ENCODE assay signal across 15 cellular contexts in genomic region chr22:20528405-20528978, GRCh38.
"Had no signal": no experiment of that assay in that cellular context is flagged by ENCODE, and none has a peak within 500 bp of the region (broad histone marks: within the 10 kb centered on the region; RNA-seq: fewer than 3 reads in every experiment).

No MANE protein-coding gene starts in this region.

- H3K9me3 ChIP-seq: colonic mucosa, thyroid gland, uterus had no signal

- H3K36me3 ChIP-seq: colonic mucosa, uterus had no signal

- FAIRE-seq: endothelial cell of umbilical vein had no signal

- H3K4me3 Mint-ChIP-seq: stimulated activated naive B cell treated with anti-CD40 and anti-IgM and Interleukin-4, amounts not matched to agents 10 μg/mL and 1 μg/mL and 100 μg/mL, for 72 hours had no signal

- H3K27ac Mint-ChIP-seq: stimulated activated naive B cell treated with anti-CD40 and anti-IgM and Interleukin-4, amounts not matched to agents 10 μg/mL and 1 μg/mL and 100 μg/mL, for 72 hours had no signal

- H2AFZ ChIP-seq: parathyroid adenoma had no signal

- ATAC-seq: foreskin keratinocyte; left colon; stimulated activated naive B cell treated with anti-CD40 and anti-IgM and Interleukin-4, amounts not matched to agents 10 μg/mL and 1 μg/mL and 100 μg/mL, for 72 hours had no signal

- H3K27ac ChIP-seq: cardiac muscle cell, colonic mucosa, parathyroid adenoma, thyroid gland had no signal

- H3K27me3 Mint-ChIP-seq: stimulated activated naive B cell treated with anti-CD40 and anti-IgM and Interleukin-4, amounts not matched to agents 10 μg/mL and 1 μg/mL and 100 μg/mL, for 72 hours had no signal

- H3K9ac ChIP-seq: parathyroid adenoma had no signal

- H3K27me3 ChIP-seq: cardiac muscle cell, colonic mucosa, foreskin keratinocyte, thyroid gland, uterus had no signal

- H3K4me3 ChIP-seq: cardiac muscle cell, colonic mucosa, lung, thyroid gland, uterus had no signal

- H3K9me3 Mint-ChIP-seq: stimulated activated naive B cell treated with anti-CD40 and anti-IgM and Interleukin-4, amounts not matched to agents 10 μg/mL and 1 μg/mL and 100 μg/mL, for 72 hours had no signal

- DNase-seq: activated naive CD4-positive, alpha-beta T cell treated with anti-CD3 and anti-CD28 coated beads, Interleukin-2, amount 50 U/mL, for 16 hours; activated T-cell treated with anti-CD3 and anti-CD28 coated beads for 4 hours; colonic mucosa; foreskin keratinocyte; glutamatergic neuron; left colon; stimulated activated CD4-positive, alpha-beta T cell treated with anti-CD3 and anti-CD28 coated beads, Interleukin-2, amount 100 ng/mL, for 48 hours; stimulated activated naive B cell treated with anti-CD40 and anti-IgM and Interleukin-4, amounts not matched to agents 10 μg/mL and 1 μg/mL and 100 μg/mL, for 72 hours; T-helper 9 cell; thyroid gland; uterus had no signal
